8 cellular contexts compared by ENCODE assay signal in genomic region chr15:88636039-88636438, GRCh38. TPM values are rescaled to one million over a fixed set of nuclear protein-coding genes. Genes with fewer than 3 reads are reported as not detected.
DNase-seq lines count a peak whose midpoint lies in the region; ATAC-seq and TF ChIP-seq lines count a peak whose summit lies in the region.

No MANE protein-coding gene starts in this region.

- no peak for TF ChIP-seq POLR2A in breast epithelium (IDR thresholded peaks at IDR 0.05)
- TF ChIP-seq POLR2A in prostate gland (IDR thresholded peaks at IDR 0.05) = peak; percentile 38

- no peak overlapping the region for H3K4me3 Mint-ChIP-seq in WTC11

- CTCF ChIA-PET in WTC11 (lab: Charles Lee) = interaction anchor here (0.8 to 1.2 kb wide), 3 partner anchors 25 to 168 kb away, joined by 3 read pairs; partner anchors contain the start of gene MRPS11

- peak; percentile 13 for ATAC-seq in WTC11
- ATAC-seq in Right ventricle myocardium inferior = no peak

- H3K36me3 Mint-ChIP-seq in WTC11 = peaks cover 25% of the 10 kb centered on the region

- H3K27me3 Mint-ChIP-seq in WTC11 (ENCODE audit: low read depth) = no peaks in the 10 kb centered on the region; the same call in 1 of the 2 replicates

- peak overlapping the region; percentile 45 to 73 for H3K27ac ChIP-seq in breast epithelium
- H3K27ac ChIP-seq in prostate gland = peak overlapping the region; percentile 55 to 70

- H3K4me1 ChIP-seq in breast epithelium = peaks cover 0 to 11% of the 10 kb centered on the region in 2 donors
- H3K4me1 ChIP-seq in prostate gland (replicated peaks) = peaks cover 19% of the 10 kb centered on the region

- H3K4me3 ChIP-seq in breast epithelium = no peak overlapping the region
- H3K4me3 ChIP-seq in prostate gland = no peak overlapping the region

- POLR2A ChIA-PET in WTC11 (lab: Charles Lee) = no interaction called here

- H3K27ac Mint-ChIP-seq in WTC11 = peak overlapping the region; percentile 47

- H3K27me3 ChIP-seq in breast epithelium = no peaks in the 10 kb centered on the region
- H3K27me3 ChIP-seq in prostate gland (replicated peaks; ENCODE audit: insufficient read depth) = no peaks in the 10 kb centered on the region

- TF ChIP-seq CTCF in WTC11 (IDR thresholded peaks at IDR 0.05) = no peak
- TF ChIP-seq CTCF in breast epithelium (IDR thresholded peaks at IDR 0.05) = no peak
- no peak for TF ChIP-seq CTCF in prostate gland (IDR thresholded peaks at IDR 0.05)

- H3K36me3 ChIP-seq in breast epithelium = no peaks in the 10 kb centered on the region
- H3K36me3 ChIP-seq in prostate gland = no peaks in the 10 kb centered on the region

- WGBS in prostate gland = 67% methylated on average over 12 of the region's 12 CpGs

- intact Hi-C loops in breast epithelium (cut with DNase I; ENCODE audit: low total_unique reads) = no loop called here
- intact Hi-C loops in prostate gland (cut with DNase I) = no loop called here
- intact Hi-C loops in Right ventricle myocardium inferior (cut with DNase I) = no loop called here

- no peaks in the 10 kb centered on the region for H3K9me3 ChIP-seq in breast epithelium
- no peaks in the 10 kb centered on the region for H3K9me3 ChIP-seq in prostate gland

- DNase-seq in DMS53 (lab: John Stamatoyannopoulos, UW) = peak; percentile 88
- no peak for DNase-seq in WTC11 (ENCODE audit: low spot score)
- peak; percentile 73 for DNase-seq in breast epithelium (ENCODE audit: low spot score in 2 of 2)
- DNase-seq in prostate gland (ENCODE audit: low spot score) = peak; percentile 58
- no peak for DNase-seq in DMS 273 (lab: John Stamatoyannopoulos, UW; ENCODE audit: unreplicated experiment)
- DNase-seq in Right ventricle myocardium inferior (ENCODE audit: missing footprints) = no peak
- DNase-seq in HuH-7.5 (ENCODE audit: low spot score) = no peak
- DNase-seq in NCI-H1092 treated with DMSO at 0.1 percent for 48 hours (lab: John Stamatoyannopoulos, UW) = no peak

- no peaks in the 10 kb centered on the region for H3K9me3 Mint-ChIP-seq in WTC11

- H3K4me1 Mint-ChIP-seq in WTC11 = peaks cover 39% of the 10 kb centered on the region

TF ChIP-seq in WTC11, 78 proteins besides CTCF, POLR2A, EP300 and RAD21 (continues in another document):
- TF ChIP-seq USF2 (CRISPR knock-in tag; IDR thresholded peaks at IDR 0.05) (peak; percentile 19; the same call in 1 of the 2 replicates), NR2C2 (CRISPR knock-in tag; IDR thresholded peaks at IDR 0.05) (no peak), TEAD4 (CRISPR knock-in tag; IDR thresholded peaks at IDR 0.05) (no peak), ZNF512 (CRISPR knock-in tag; IDR thresholded peaks at IDR 0.05; ENCODE audit: borderline replicate concordance) (no peak), MXD4 (CRISPR knock-in tag; IDR thresholded peaks at IDR 0.05; ENCODE audit: borderline replicate concordance) (no peak), PRRX2 (CRISPR knock-in tag; IDR thresholded peaks at IDR 0.05) (no peak), HMGA2 (CRISPR knock-in tag; IDR thresholded peaks at IDR 0.05) (no peak), ZNF232 (CRISPR knock-in tag; IDR thresholded peaks at IDR 0.05) (no peak), ATF3 (CRISPR knock-in tag; conservative IDR thresholded peaks at IDR 0.05) (no peak), EMX1 (CRISPR knock-in tag; IDR thresholded peaks at IDR 0.05) (peak; percentile 62; the same call in 1 of the 2 replicates), JUN (CRISPR knock-in tag; IDR thresholded peaks at IDR 0.05) (no peak), GABPB1 (CRISPR knock-in tag; IDR thresholded peaks at IDR 0.05) (no peak), GTF2I (CRISPR knock-in tag; conservative IDR thresholded peaks at IDR 0.05) (no peak), CDX4 (CRISPR knock-in tag; IDR thresholded peaks at IDR 0.05; ENCODE audit: borderline replicate concordance) (no peak), ERG (CRISPR knock-in tag; IDR thresholded peaks at IDR 0.05) (no peak), TP53 (CRISPR knock-in tag; IDR thresholded peaks at IDR 0.05) (no peak), MYBL2 (CRISPR knock-in tag; IDR thresholded peaks at IDR 0.05) (no peak), AFF4 (CRISPR knock-in tag; IDR thresholded peaks at IDR 0.05; ENCODE audit: borderline replicate concordance) (0 out of 2 replicates have a peak, but pooled peaks have one; percentile 31), CBFB (CRISPR knock-in tag; IDR thresholded peaks at IDR 0.05; ENCODE audit: low read depth) (no peak), NR3C1 (CRISPR knock-in tag; conservative IDR thresholded peaks at IDR 0.05; ENCODE audit: low read depth) (no peak), TEAD1 (CRISPR knock-in tag; IDR thresholded peaks at IDR 0.05) (no peak), FOXK1 (CRISPR knock-in tag; IDR thresholded peaks at IDR 0.05) (no peak)

RNA-seq across cellular contexts. Expression of gene ISG20, which starts 2.8 kb away (rescaled TPM):
- total RNA-seq in WTC11 (2021) (3.8 to 5.6 TPM (median 4.5 TPM) in 3 replicates), breast epithelium (10 to 100 TPM in 2 of 3 donors, 1 to 10 TPM in 1; 7.4 to 34.4 (median 18.6) TPM), prostate gland (10 to 100 TPM in 1 of 2 donors, 1 to 10 TPM in 1; 6.9 to 16.3 TPM), Right ventricle myocardium inferior (1.8 TPM)

RNA-seq across cellular contexts. Expression of gene AEN, which starts 14.9 kb away (rescaled TPM):
- total RNA-seq in WTC11 (2021) = 118 to 183 TPM (median 125 TPM) in 3 replicates
- 10 to 100 TPM; 11.7 to 21.6 (median 18.1) TPM for total RNA-seq in breast epithelium
- total RNA-seq in prostate gland = 10 to 100 TPM; 20.4 to 30.4 TPM
- 12.0 TPM for total RNA-seq in Right ventricle myocardium inferior

Comparison
In these comparisons a context has a peak if more than half of its experiments do, and no peak if none do; other contexts are left out.
1. DNase-seq: peak in DMS53 (single experiment), breast epithelium (2 of 2) and prostate gland (single experiment); none in WTC11 (single experiment), DMS 273 (single experiment), Right ventricle myocardium inferior (single experiment), HuH-7.5 (single experiment) and NCI-H1092 treated with DMSO at 0.1 percent for 48 hours (single experiment).